Comparison of ENCODE assay signal across 14 cellular contexts in genomic region chr4:146159384-146160058, GRCh38. TPM values are rescaled to one million over a fixed set of nuclear protein-coding genes. Genes with fewer than 3 reads are reported as not detected.
A peak's percentile ranks its signal among the peaks of the same experiment; 100 is the strongest.
DNase-seq lines count a peak whose midpoint lies in the region; ATAC-seq and TF ChIP-seq lines count a peak whose summit lies in the region.
"Had no signal": no experiment of that assay in that cellular context is flagged by ENCODE, and none has a peak within 500 bp of the region (broad histone marks: within the 10 kb centered on the region; RNA-seq: fewer than 3 reads in every experiment).

No MANE protein-coding gene starts in this region.

- H3K4me1 ChIP-seq in osteoblast (ENCODE audit: insufficient read depth, low read length), result no peaks in the 10 kb centered on the region

- H3K79me2 ChIP-seq in osteoblast (ENCODE audit: insufficient read depth, low read length), result no peaks in the 10 kb centered on the region

- H2AFZ ChIP-seq in osteoblast (ENCODE audit: low read length), result peak overlapping the region; percentile 44

- ATAC-seq in GM21576 (IDR thresholded peaks at IDR 0.05; ENCODE audit: unreplicated experiment), result peak; percentile 79
- peak; percentile 77 for ATAC-seq in HG03159 (IDR thresholded peaks at IDR 0.05; ENCODE audit: unreplicated experiment)
- ATAC-seq in left lobe of liver, result no peak
- ATAC-seq: Right ventricle myocardium inferior had no signal

- no peak overlapping the region for H3K27ac ChIP-seq in osteoblast (ENCODE audit: low read depth, low read length)
- H3K27ac ChIP-seq: 22Rv1 had no signal

- H3K36me3 ChIP-seq in osteoblast (ENCODE audit: insufficient read depth, low read length), result no peaks in the 10 kb centered on the region

- no peaks in the 10 kb centered on the region for H3K9me3 ChIP-seq in osteoblast (ENCODE audit: low read depth, low read length)

- H4K20me1 ChIP-seq in osteoblast (ENCODE audit: insufficient read depth, low read length), result no peaks in the 10 kb centered on the region

- no peak overlapping the region for H3K4me3 ChIP-seq in osteoblast (ENCODE audit: insufficient read depth, low read length)

- TF ChIP-seq CTCF in osteoblast (IDR thresholded peaks at IDR 0.05; ENCODE audit: extremely low read depth, low read depth, low read length), result no peak

- no peak overlapping the region for H3K4me2 ChIP-seq in osteoblast (ENCODE audit: insufficient read depth, low read length)

- DNase-seq in NCI-H82 (lab: John Stamatoyannopoulos, UW) (peak; percentile 38), NCI-H82 treated with DMSO at 0.1 percent for 48 hours (lab: John Stamatoyannopoulos, UW; ENCODE audit: unreplicated experiment) (no peak), osteoblast (ENCODE audit: insufficient read length, low spot score, missing footprints) (no peak), left lobe of liver (ENCODE audit: low spot score) (no peak), cerebellum (ENCODE audit: low spot score) (no peak), HT-29 (ENCODE audit: low spot score) (no peak)
- DNase-seq: activated CD4-positive, alpha-beta T cell treated with anti-CD3 and anti-CD28 coated beads, Interleukin-2, amount 50 U/mL, for 4 hours; NCI-H1436 treated with DMSO at 0.1 percent for 48 hours; posterior cingulate gyrus had no signal

- H3K27me3 ChIP-seq in osteoblast (ENCODE audit: insufficient read depth, low read length), result peaks cover 6% of the 10 kb centered on the region

RNA-seq across cellular contexts. Expression of gene LSM6, which starts 16.0 kb away (rescaled TPM):
- total RNA-seq in osteoblast, result 17.0 and 19.7 TPM in 2 replicates
- total RNA-seq in left lobe of liver, result 8.2 TPM
- 40.6 TPM for total RNA-seq in cerebellum
- total RNA-seq in HT-29 (2014; rRNA removed; shearing (Covaris generic)), result 25.6 and 29.2 TPM in 2 replicates

RNA-seq across cellular contexts. Expression of gene REELD1, which starts 54.8 kb away (rescaled TPM):
- not detected in 2 replicates for total RNA-seq in osteoblast
- total RNA-seq in left lobe of liver, result 0.50 TPM
- not detected for total RNA-seq in cerebellum
- total RNA-seq in HT-29 (2014; rRNA removed; shearing (Covaris generic)), result not detected in 2 replicates
- total RNA-seq: left colon, Right ventricle myocardium inferior had no signal
